Comparison of ENCODE assay signal across 1 cellular context in the genomic region with DNA sequence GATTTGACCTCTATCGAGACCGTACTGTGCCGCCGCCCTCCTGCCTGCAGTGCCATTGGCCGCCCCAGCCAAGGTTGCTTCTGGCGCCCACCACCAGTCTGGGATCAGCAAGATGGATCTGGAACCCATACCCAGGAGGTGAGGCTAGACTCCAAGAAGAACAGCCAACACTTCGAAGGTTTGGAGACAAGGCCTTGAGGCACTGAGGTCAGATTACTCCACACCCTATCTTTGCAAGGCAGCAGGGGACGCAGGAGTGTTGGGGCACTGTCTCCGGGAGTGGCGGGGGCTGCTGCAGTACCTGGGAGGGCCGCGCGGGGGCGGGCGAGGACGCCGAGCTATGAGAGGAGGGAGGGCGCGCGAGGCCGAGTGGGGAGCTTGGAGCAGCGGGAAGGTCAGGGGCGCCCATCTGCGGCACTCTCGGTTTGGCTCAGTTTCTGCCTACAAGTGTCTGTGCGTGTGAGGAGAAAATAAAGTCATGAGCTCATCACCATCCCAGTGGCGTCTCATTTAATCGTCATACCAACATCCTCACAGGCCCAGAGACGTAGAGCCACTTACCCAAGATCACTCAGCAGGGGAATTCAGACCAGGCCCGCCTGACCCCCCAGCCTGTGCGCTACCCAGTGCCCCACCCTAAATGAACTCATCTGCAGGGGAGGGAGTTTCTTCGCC.
TF ChIP-seq lines count a peak whose summit lies in the region.

No MANE protein-coding gene starts in this region.

TF ChIP-seq in HCT116, 20 proteins besides CTCF, POLR2A, EP300 and RAD21 (continued from another document):
- TF ChIP-seq, protein P1, sequence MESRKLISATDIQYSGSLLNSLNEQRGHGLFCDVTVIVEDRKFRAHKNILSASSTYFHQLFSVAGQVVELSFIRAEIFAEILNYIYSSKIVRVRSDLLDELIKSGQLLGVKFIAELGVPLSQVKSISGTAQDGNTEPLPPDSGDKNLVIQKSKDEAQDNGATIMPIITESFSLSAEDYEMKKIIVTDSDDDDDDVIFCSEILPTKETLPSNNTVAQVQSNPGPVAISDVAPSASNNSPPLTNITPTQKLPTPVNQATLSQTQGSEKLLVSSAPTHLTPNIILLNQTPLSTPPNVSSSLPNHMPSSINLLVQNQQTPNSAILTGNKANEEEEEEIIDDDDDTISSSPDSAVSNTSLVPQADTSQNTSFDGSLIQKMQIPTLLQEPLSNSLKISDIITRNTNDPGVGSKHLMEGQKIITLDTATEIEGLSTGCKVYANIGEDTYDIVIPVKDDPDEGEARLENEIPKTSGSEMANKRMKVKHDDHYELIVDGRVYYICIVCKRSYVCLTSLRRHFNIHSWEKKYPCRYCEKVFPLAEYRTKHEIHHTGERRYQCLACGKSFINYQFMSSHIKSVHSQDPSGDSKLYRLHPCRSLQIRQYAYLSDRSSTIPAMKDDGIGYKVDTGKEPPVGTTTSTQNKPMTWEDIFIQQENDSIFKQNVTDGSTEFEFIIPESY (IDR thresholded peaks at IDR 0.05; ENCODE audit: extremely low read depth, insufficient replicate concordance, low read length) = no peak
- no peak for TF ChIP-seq YY1 (IDR thresholded peaks at IDR 0.05; ENCODE audit: extremely low read depth, insufficient replicate concordance, low read depth, low read length)
TF ChIP-seq in HCT116: peak in this region for 0.
